ENCODE assay signal across 8 cellular contexts in genomic region chr17:48053758-48054237, GRCh38. TPM values are rescaled to one million over a fixed set of nuclear protein-coding genes. Genes with fewer than 3 reads are reported as not detected.
DNase-seq lines count a peak whose midpoint lies in the region; ATAC-seq and TF ChIP-seq lines count a peak whose summit lies in the region.

No MANE protein-coding gene starts in this region.

- no peak overlapping the region for H2BK12ac ChIP-seq in neuronal stem cell (ENCODE audit: low read length)

- peak overlapping the region; percentile 30 for H3K18ac ChIP-seq in neuronal stem cell (ENCODE audit: low read length)

- POLR2A ChIA-PET in AG04450 (lab: Yijun Ruan, JAX) = interaction anchor here (1.9 kb wide), 1 partner anchor 47 kb away, joined by 6 read pairs; the partner anchor contains the start of gene CBX1

- ATAC-seq in GM21723 (IDR thresholded peaks at IDR 0.05; ENCODE audit: unreplicated experiment) = no peak
- no peak for ATAC-seq in HG02981 (IDR thresholded peaks at IDR 0.05; ENCODE audit: unreplicated experiment)

- no CpG with 5 or more reads among the region's 6 CpGs for WGBS in neuronal stem cell (ENCODE audit: extremely low coverage in 2 of 2, insufficient read length in 2 of 2, insufficient replicate concordance in 1 of 2), 2 donors

- TF ChIP-seq CTCF in AG04450 (IDR thresholded peaks at IDR 0.05; ENCODE audit: low read depth, low read length) = no peak
- no peak for TF ChIP-seq CTCF in dorsolateral prefrontal cortex (IDR thresholded peaks at IDR 0.05 in 54 of 56, conservative IDR thresholded peaks at IDR 0.05 in 2 of 56; ENCODE audit: low read depth in 1 of 56, partially characterized antibody in 56 of 56)

- H3K4me2 ChIP-seq in neuronal stem cell (ENCODE audit: insufficient read depth, low read length, poor library complexity, severe bottlenecking) = no peak overlapping the region

- peaks cover 12% of the 10 kb centered on the region for H3K79me1 ChIP-seq in neuronal stem cell (ENCODE audit: low read depth, low read length)

- no peak overlapping the region for H4K91ac ChIP-seq in neuronal stem cell (ENCODE audit: low read depth, low read length, poor library complexity)

- no peak overlapping the region for H2AFZ ChIP-seq in neuronal stem cell (ENCODE audit: low read length)

- intact Hi-C loops in dorsolateral prefrontal cortex (cut with DNase I) = no loop called here

- peaks cover 26 to 51% of the 10 kb centered on the region in 2 donors for H3K4me1 ChIP-seq in neuronal stem cell (ENCODE audit: control insufficient read depth in 2 of 2, insufficient read depth in 1 of 2, low read depth in 1 of 2, low read length in 2 of 2)

- H3K4me3 ChIP-seq in AG04450 (ENCODE audit: low read depth, low read length) (peak overlapping the region; percentile 44), dorsolateral prefrontal cortex (peak overlapping the region in 56 of 59 donors; percentile 1 to 95 (median 60)), neuronal stem cell (ENCODE audit: low read length in 2 of 2) (no peak overlapping the region)

- no peak overlapping the region for H3K27ac ChIP-seq in AG04450 (ENCODE audit: low read depth, low read length)
- peak overlapping the region; percentile 8 to 99 (median 94) for H3K27ac ChIP-seq in dorsolateral prefrontal cortex
- peak overlapping the region; percentile 62 for H3K27ac ChIP-seq in neuronal stem cell (replicated peaks; ENCODE audit: low read length)

- H3K14ac ChIP-seq in neuronal stem cell (ENCODE audit: low read length) = no peak overlapping the region

- no peak overlapping the region for H4K8ac ChIP-seq in neuronal stem cell (ENCODE audit: low read depth, low read length)

- no peak overlapping the region for H2BK120ac ChIP-seq in neuronal stem cell (ENCODE audit: low read depth, low read length)

- peaks cover 51 to 84% of the 10 kb centered on the region in 2 donors for H3K36me3 ChIP-seq in neuronal stem cell (replicated peaks in 1 of 2; ENCODE audit: control insufficient read depth in 2 of 2, insufficient read depth in 2 of 2, low read length in 2 of 2)

- H2AK5ac ChIP-seq in neuronal stem cell (ENCODE audit: low read depth, low read length) = peak overlapping the region; percentile 32

- no peak for DNase-seq in AG04450 (ENCODE audit: low read depth, low spot score)
- DNase-seq in NCI-H69 (lab: John Stamatoyannopoulos, UW) = peak; percentile 75
- DNase-seq in dorsolateral prefrontal cortex = no peak
- DNase-seq in neuronal stem cell (ENCODE audit: low spot score) = no peak
- DNase-seq in NCI-H146 treated with DMSO at 0.1 percent for 48 hours (lab: John Stamatoyannopoulos, UW; ENCODE audit: unreplicated experiment) = no peak
- DNase-seq in NOMO-1 treated with dmso at 0.1 percent for 144 hours (lab: John Stamatoyannopoulos, UW; ENCODE audit: unreplicated experiment) = no peak

- CTCF ChIA-PET in AG04450 (lab: Charles Lee) = interaction anchor here (1.3 kb wide), 1 partner anchor 21 kb away, joined by 3 read pairs; no protein-coding TSS in a partner anchor

- H3K23ac ChIP-seq in neuronal stem cell (ENCODE audit: low read depth, low read length, poor library complexity) = peak overlapping the region; percentile 39

- H2BK5ac ChIP-seq in neuronal stem cell (ENCODE audit: low read length) = no peak overlapping the region

- H3K27me3 ChIP-seq in AG04450 (ENCODE audit: control insufficient read depth, insufficient read depth, low read length) (no peaks in the 10 kb centered on the region), dorsolateral prefrontal cortex (no peaks in the 10 kb centered on the region), neuronal stem cell (ENCODE audit: control insufficient read depth in 3 of 3, insufficient read depth in 3 of 3, low read depth in 1 of 3, low read length in 3 of 3) (no peaks in the 10 kb centered on the region)

- H3K9ac ChIP-seq in neuronal stem cell (ENCODE audit: low read depth, low read length, poor library complexity) = peak overlapping the region; percentile 53

- H3K4ac ChIP-seq in neuronal stem cell (ENCODE audit: low read length) = no peak overlapping the region

- no peaks in the 10 kb centered on the region for H3K9me3 ChIP-seq in AG04450 (ENCODE audit: control insufficient read depth, insufficient read depth, low read length)
- no peaks in the 10 kb centered on the region for H3K9me3 ChIP-seq in neuronal stem cell (replicated peaks in 1 of 2; ENCODE audit: control insufficient read depth in 2 of 2, insufficient read depth in 1 of 2, low read depth in 1 of 2, low read length in 2 of 2)

- H2BK15ac ChIP-seq in neuronal stem cell (ENCODE audit: low read length) = no peak overlapping the region

RNA-seq across cellular contexts. Expression of gene NFE2L1, which starts 5.6 kb away (rescaled TPM):
- polyA plus RNA-seq in AG04450 (2011; rRNA removed) = 237 and 251 TPM in 2 replicates
- 179 and 186 TPM in 2 replicates for polyA minus RNA-seq in AG04450 (2011; rRNA and poly(A)+ RNA removed)
- total RNA-seq in dorsolateral prefrontal cortex = 100 to 1,000 TPM; 120 to 279 (median 205) TPM
- polyA plus RNA-seq in neuronal stem cell (2013, experiment 1 of 2) = 69.4 TPM
- 72.5 TPM for polyA plus RNA-seq in neuronal stem cell (2013, experiment 2 of 2)

RNA-seq across cellular contexts. Expression of gene COPZ2, which starts 16.2 kb away (rescaled TPM):
- 107 and 122 TPM in 2 replicates for polyA plus RNA-seq in AG04450 (2011; rRNA removed)
- 76.3 and 92.6 TPM in 2 replicates for polyA minus RNA-seq in AG04450 (2011; rRNA and poly(A)+ RNA removed)
- total RNA-seq in dorsolateral prefrontal cortex = 10 to 100 TPM in 59 of 120 experiments, 1 to 10 TPM in 61; 3.8 to 22.7 (median 9.8) TPM
- 1.5 TPM for polyA plus RNA-seq in neuronal stem cell (2013, experiment 1 of 2)
- 2.3 TPM for polyA plus RNA-seq in neuronal stem cell (2013, experiment 2 of 2)

RNA-seq across cellular contexts. Expression of gene CBX1, which starts 47.5 kb away (rescaled TPM):
- polyA plus RNA-seq in AG04450 (2011; rRNA removed) = 57.2 and 68.2 TPM in 2 replicates
- 13.7 and 27.0 TPM in 2 replicates for polyA minus RNA-seq in AG04450 (2011; rRNA and poly(A)+ RNA removed)
- total RNA-seq in dorsolateral prefrontal cortex = 10 to 100 TPM; 57.5 to 92.2 (median 74.2) TPM
- polyA plus RNA-seq in neuronal stem cell (2013, experiment 1 of 2) = 194 TPM
- polyA plus RNA-seq in neuronal stem cell (2013, experiment 2 of 2) = 198 TPM

RNA-seq across cellular contexts. Expression of gene SNX11, which starts 53.8 kb away (rescaled TPM):
- polyA plus RNA-seq in AG04450 (2011; rRNA removed) = 16.0 and 17.2 TPM in 2 replicates
- polyA minus RNA-seq in AG04450 (2011; rRNA and poly(A)+ RNA removed) = 14.2 and 22.0 TPM in 2 replicates
- 10 to 100 TPM; 16.4 to 41.4 (median 27.4) TPM for total RNA-seq in dorsolateral prefrontal cortex
- 11.8 TPM for polyA plus RNA-seq in neuronal stem cell (2013, experiment 1 of 2)
- polyA plus RNA-seq in neuronal stem cell (2013, experiment 2 of 2) = 10.6 TPM

Comparison
In these comparisons a context has a peak if more than half of its experiments do, and no peak if none do; other contexts are left out.
1. H3K4me3 ChIP-seq: peak in AG04450 (single experiment) and dorsolateral prefrontal cortex (56 of 59); none in neuronal stem cell (0 of 2).